1 cellular context compared by ENCODE assay signal in genomic region chr9:87039809-87040392, GRCh38.
TF ChIP-seq lines count a peak whose summit lies in the region.

No MANE protein-coding gene starts in this region.

TF ChIP-seq in HEK293, 187 proteins besides CTCF, POLR2A, EP300 and RAD21 (continued from another document):
- TF ChIP-seq ZNF280C (tag by site-specific recombination; IDR thresholded peaks at IDR 0.05) (no peak), ZNF555 (tag by site-specific recombination; conservative IDR thresholded peaks at IDR 0.05) (no peak), OSR2 (tag by site-specific recombination; IDR thresholded peaks at IDR 0.05) (0 out of 2 replicates have a peak, but pooled peaks have one; percentile 13), TCF7L2 (IDR thresholded peaks at IDR 0.05; ENCODE audit: borderline replicate concordance, low read depth, low read length) (no peak), ZBTB26 (tag by site-specific recombination; optimal IDR thresholded peaks at IDR 0.05) (no peak), ZNF157 (tag by site-specific recombination; IDR thresholded peaks at IDR 0.05) (no peak), ZNF449 (tag by site-specific recombination; IDR thresholded peaks at IDR 0.05) (no peak), ZNF221 (tag by site-specific recombination; IDR thresholded peaks at IDR 0.05; ENCODE audit: borderline replicate concordance) (no peak)
